In the genomic region with DNA sequence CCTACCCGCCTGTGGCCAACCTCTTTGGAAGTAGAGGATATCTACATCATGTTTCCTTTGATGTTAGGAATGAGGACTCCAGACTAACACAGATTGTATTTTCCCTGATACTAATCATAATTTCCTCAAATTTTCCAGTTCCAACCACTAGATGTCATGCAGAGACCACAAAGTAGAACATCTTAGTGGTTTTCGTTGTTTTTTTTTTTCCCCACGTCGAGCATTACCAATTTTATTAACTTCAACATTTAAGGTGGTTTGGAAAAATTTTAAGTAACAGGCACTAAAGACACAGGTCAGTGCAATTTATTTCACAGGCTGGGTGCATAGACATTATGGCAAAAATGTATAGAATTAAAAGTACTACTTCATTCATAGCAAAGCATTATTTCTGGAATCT, we compare ENCODE assay signal across 8 cellular contexts.
A peak's percentile ranks its signal among the peaks of the same experiment; 100 is the strongest.
DNase-seq lines count a peak whose midpoint lies in the region; ATAC-seq, FAIRE-seq and TF ChIP-seq lines count a peak whose summit lies in the region.
"Not testable (repeated sequence)": the region's sequence is repeated elsewhere in the genome, so short reads cannot be mapped to it uniquely, and the experiment has no call there.

No MANE protein-coding gene starts in this region.

- not testable (repeated sequence) for H3K79me2 ChIP-seq in OCI-LY7 (ENCODE audit: insufficient read depth, low read depth, low read length)

- WGBS in psoas muscle, 3 donors = 19 to 23% (median 19%) methylated on average over 4 of the region's 4 CpGs

- FAIRE-seq in A204.1 (lab: Jason Lieb, UNC) (peak; percentile 95), endometrium (lab: Jason Lieb, UNC) (peak; percentile 64)

- not testable (repeated sequence) for H3K36me3 ChIP-seq in OCI-LY7 (ENCODE audit: insufficient read depth, low read length); psoas muscle (ENCODE audit: insufficient read depth in 1 of 2, low read depth in 1 of 2)

- in situ Hi-C loops in G401 (cut with HindIII; ENCODE audit: low sequenced_read_pairs) = not testable (repeated sequence)

- POLR2A ChIA-PET in OCI-LY7 (lab: Charles Lee) = not testable (repeated sequence)

- not testable (repeated sequence) for H3K4me3 ChIP-seq in OCI-LY7 (ENCODE audit: low read depth, low read length, poor library complexity, severe bottlenecking); psoas muscle

- not testable (repeated sequence) for H4K20me1 ChIP-seq in OCI-LY7 (ENCODE audit: insufficient read depth, low read length)

- H3K9me3 ChIP-seq in OCI-LY7 (ENCODE audit: low read length); psoas muscle: not testable (repeated sequence)

- H3K27ac ChIP-seq in OCI-LY7 (ENCODE audit: low read depth, low read length, poor library complexity, severe bottlenecking); psoas muscle: not testable (repeated sequence)

- DNase-seq in G401 (ENCODE audit: low spot score) (peak; percentile 1), OCI-LY7 (ENCODE audit: low spot score) (peak; percentile 1), inferior parietal cortex (ENCODE audit: extremely low spot score) (peak; percentile 16)
- DNase-seq in psoas muscle = not testable (repeated sequence)

- H3K27me3 ChIP-seq in psoas muscle (ENCODE audit: insufficient read depth in 3 of 3, low read length in 2 of 3) = not testable (repeated sequence)

- peak; percentile 55; the same call in 2 of the 3 replicates for ATAC-seq in SK-N-SH treated with all-trans-retinoic acid at 6 μM for 48 hours
- not testable (repeated sequence) for ATAC-seq in psoas muscle

- TF ChIP-seq CTCF in LNCAP (IDR thresholded peaks at IDR 0.05) (peak; percentile 21; the same call in 1 of the 2 replicates), OCI-LY7 (conservative IDR thresholded peaks at IDR 0.05; ENCODE audit: low read length) (peak; percentile 57), psoas muscle (IDR thresholded peaks at IDR 0.05) (peak; percentile 17)

- intact Hi-C loops in OCI-LY7 (cut with micrococcal nuclease; ENCODE audit: unreplicated experiment); psoas muscle (cut with DNase I): not testable (repeated sequence)

- not testable (repeated sequence) for H3K4me1 ChIP-seq in OCI-LY7 (ENCODE audit: insufficient read depth, low read length, poor library complexity, severe bottlenecking); psoas muscle

- BruUV-seq in OCI-LY7 (replicated peaks; lab: Mats Ljungman, UMichigan) = not testable (repeated sequence)

- H3K9me2 ChIP-seq in OCI-LY7 (ENCODE audit: insufficient read depth, low read length) = not testable (repeated sequence)

- CTCF ChIA-PET in OCI-LY7 (lab: Charles Lee; ENCODE audit: unreplicated experiment) = not testable (repeated sequence)

- not testable (repeated sequence) for H2AFZ ChIP-seq in OCI-LY7 (ENCODE audit: low read length)

- H3K4me2 ChIP-seq in OCI-LY7 (ENCODE audit: low read length) = not testable (repeated sequence)
